ENCODE assay signal across 21 cellular contexts in genomic region chr20:48625136-48625900, GRCh38.
"Had no signal": no experiment of that assay in that cellular context is flagged by ENCODE, and none has a peak within 500 bp of the region (broad histone marks: within the 10 kb centered on the region; RNA-seq: fewer than 3 reads in every experiment).

No MANE protein-coding gene starts in this region.

- H3K4me3 Mint-ChIP-seq: activated naive CD8-positive, alpha-beta T cell treated with anti-CD3 and anti-CD28 coated beads, Interleukin-2, amount 10 ng/mL, durations not matched to agents 7 days and 5 days; activated T-helper 1 cell treated with anti-CD3 and anti-CD28 coated beads, Interleukin-12 subunit alpha, Interleukin-12 subunit beta, Interleukin-2, Interleukin-4 antibody, amounts not matched to agents 30 ng/mL and 10 ng/mL and 1 ng/mL, durations not matched to agents 14 hours and 24 hours and 36 hours; stimulated activated memory B cell treated with anti-CD40 and anti-IgM and Interleukin-4, amounts not matched to agents 10 μg/mL and 1 μg/mL and 100 μg/mL, for 72 hours had no signal

- ATAC-seq: left colon; pancreas; sciatic nerve; stimulated activated memory B cell treated with anti-CD40 and anti-IgM and Interleukin-4, amounts not matched to agents 10 μg/mL and 1 μg/mL and 100 μg/mL, for 72 hours had no signal

- H3K27me3 ChIP-seq: brain microvascular endothelial cell, hepatocyte, pancreas, testis, upper lobe of left lung had no signal

- H3K4me2 ChIP-seq: hepatocyte, smooth muscle cell had no signal

- H3K9me3 ChIP-seq: pancreas, testis, upper lobe of left lung had no signal

- H3K27ac Mint-ChIP-seq: activated T-helper 1 cell treated with anti-CD3 and anti-CD28 coated beads, Interleukin-12 subunit alpha, Interleukin-12 subunit beta, Interleukin-2, Interleukin-4 antibody, amounts not matched to agents 30 ng/mL and 10 ng/mL and 1 ng/mL, durations not matched to agents 14 hours and 24 hours and 36 hours; stimulated activated memory B cell treated with anti-CD40 and anti-IgM and Interleukin-4, amounts not matched to agents 10 μg/mL and 1 μg/mL and 100 μg/mL, for 72 hours had no signal

- H3K9me3 Mint-ChIP-seq: activated naive CD8-positive, alpha-beta T cell treated with anti-CD3 and anti-CD28 coated beads, Interleukin-2, amount 10 ng/mL, durations not matched to agents 7 days and 5 days; activated T-helper 1 cell treated with anti-CD3 and anti-CD28 coated beads, Interleukin-12 subunit alpha, Interleukin-12 subunit beta, Interleukin-2, Interleukin-4 antibody, amounts not matched to agents 30 ng/mL and 10 ng/mL and 1 ng/mL, durations not matched to agents 14 hours and 24 hours and 36 hours; stimulated activated memory B cell treated with anti-CD40 and anti-IgM and Interleukin-4, amounts not matched to agents 10 μg/mL and 1 μg/mL and 100 μg/mL, for 72 hours had no signal

- DNase-seq: activated CD4-positive, alpha-beta T cell treated with anti-CD3 and anti-CD28 coated beads, Interleukin-2, amount 50 U/mL, for 4 hours; activated CD4-positive, CD25-positive, alpha-beta regulatory T cell treated with anti-CD3 and anti-CD28 coated beads, Interleukin-2, amount 50 U/mL, for 72 hours; activated gamma-delta T cell treated with Interleukin-2 at 50 U/mL for 16 hours; activated naive CD8-positive, alpha-beta T cell treated with anti-CD3 and anti-CD28 coated beads, Interleukin-2, amount 10 ng/mL, durations not matched to agents 7 days and 5 days; brain microvascular endothelial cell; cortex of kidney; foreskin fibroblast; left colon; midbrain; stimulated activated CD4-positive, alpha-beta T cell treated with anti-CD3 and anti-CD28 coated beads, Interleukin-4, amount 100 ng/mL, for 4 hours; T-helper 2 cell; testis; upper lobe of left lung had no signal

- H3K27ac ChIP-seq: brain microvascular endothelial cell, hepatocyte, pancreas, testis, upper lobe of left lung, VCaP had no signal

- H2AFZ ChIP-seq: hepatocyte had no signal

- FAIRE-seq: pancreas had no signal

- H3K27me3 Mint-ChIP-seq: activated naive CD8-positive, alpha-beta T cell treated with anti-CD3 and anti-CD28 coated beads, Interleukin-2, amount 10 ng/mL, durations not matched to agents 7 days and 5 days; stimulated activated memory B cell treated with anti-CD40 and anti-IgM and Interleukin-4, amounts not matched to agents 10 μg/mL and 1 μg/mL and 100 μg/mL, for 72 hours had no signal

- H3K36me3 ChIP-seq: pancreas had no signal

- H3K4me3 ChIP-seq: hepatocyte, lung, pancreas, smooth muscle cell, testis, upper lobe of left lung had no signal
